Comparison of ENCODE assay signal across 20 cellular contexts in genomic region chr1:6421266-6421665, GRCh38. TPM values are rescaled to one million over a fixed set of nuclear protein-coding genes. Genes with fewer than 3 reads are reported as not detected.
DNase-seq lines count a peak whose midpoint lies in the region; ATAC-seq and TF ChIP-seq lines count a peak whose summit lies in the region.
"Had no signal": no experiment of that assay in that cellular context is flagged by ENCODE, and none has a peak within 500 bp of the region (broad histone marks: within the 10 kb centered on the region; RNA-seq: fewer than 3 reads in every experiment).

No MANE protein-coding gene starts in this region.

- no peak for TF ChIP-seq CTCF in osteoblast (IDR thresholded peaks at IDR 0.05; ENCODE audit: extremely low read depth, low read depth, low read length)
- TF ChIP-seq CTCF in mucosa of descending colon (IDR thresholded peaks at IDR 0.05): no peak

- H3K9me3 Mint-ChIP-seq in IgD-negative memory B cell: no peaks in the 10 kb centered on the region
- H3K9me3 Mint-ChIP-seq in effector memory CD8-positive, alpha-beta T cell: no peaks in the 10 kb centered on the region
- H3K9me3 Mint-ChIP-seq: CD8-positive, alpha-beta T cell had no signal

- H3K4me3 Mint-ChIP-seq in IgD-negative memory B cell: peak overlapping the region; percentile 20 to 78 (median 36)
- H3K4me3 Mint-ChIP-seq in effector memory CD8-positive, alpha-beta T cell: peak overlapping the region; percentile 37 to 73
- H3K4me3 Mint-ChIP-seq: CD8-positive, alpha-beta T cell had no signal

- ATAC-seq in effector memory CD8-positive, alpha-beta T cell (replicated peaks): no peak
- no peak for ATAC-seq in mucosa of descending colon
- ATAC-seq: CD8-positive, alpha-beta T cell had no signal

- H3K36me3 ChIP-seq in osteoblast (ENCODE audit: insufficient read depth, low read length): no peaks in the 10 kb centered on the region
- H3K36me3 ChIP-seq in HAP-1 (replicated peaks): no peaks in the 10 kb centered on the region
- no peaks in the 10 kb centered on the region for H3K36me3 ChIP-seq in mucosa of descending colon (ENCODE audit: low read depth)

- no peak overlapping the region for H3K27ac Mint-ChIP-seq in IgD-negative memory B cell
- H3K27ac Mint-ChIP-seq in effector memory CD8-positive, alpha-beta T cell: no peak overlapping the region
- H3K27ac Mint-ChIP-seq: CD8-positive, alpha-beta T cell had no signal

- H4K20me1 ChIP-seq in osteoblast (ENCODE audit: insufficient read depth, low read length): peaks cover 6% of the 10 kb centered on the region

- H3K4me3 ChIP-seq in osteoblast (ENCODE audit: insufficient read depth, low read length): no peak overlapping the region
- H3K4me3 ChIP-seq in HAP-1: no peak overlapping the region
- no peak overlapping the region for H3K4me3 ChIP-seq in mucosa of descending colon
- H3K4me3 ChIP-seq: SK-N-MC had no signal

- H3K4me1 ChIP-seq in osteoblast (ENCODE audit: insufficient read depth, low read length): peaks cover 8% of the 10 kb centered on the region
- H3K4me1 ChIP-seq in HAP-1: peaks cover 10% of the 10 kb centered on the region
- peaks cover 47% of the 10 kb centered on the region for H3K4me1 ChIP-seq in mucosa of descending colon (ENCODE audit: low read depth)

- H3K36me3 Mint-ChIP-seq in IgD-negative memory B cell: no peaks in the 10 kb centered on the region
- peaks cover 10% of the 10 kb centered on the region for H3K36me3 Mint-ChIP-seq in effector memory CD8-positive, alpha-beta T cell (ENCODE audit: insufficient read depth)
- H3K36me3 Mint-ChIP-seq: CD8-positive, alpha-beta T cell had no signal

- no peaks in the 10 kb centered on the region for H3K79me2 ChIP-seq in osteoblast (ENCODE audit: insufficient read depth, low read length)

- intact Hi-C loops in mucosa of descending colon (cut with DNase I, micrococcal nuclease): no loop called here

- in situ Hi-C loops in HAP-1 (cut with MboI; ENCODE audit: low sequenced_read_pairs): no loop called here

- H3K27ac ChIP-seq in osteoblast (ENCODE audit: low read depth, low read length): no peak overlapping the region
- H3K27ac ChIP-seq: 22Rv1, SK-N-MC had no signal

- H3K4me1 Mint-ChIP-seq in IgD-negative memory B cell: peaks cover 1 to 8% (median 4%) of the 10 kb centered on the region in 3 donors
- H3K4me1 Mint-ChIP-seq in effector memory CD8-positive, alpha-beta T cell (ENCODE audit: low read depth in 2 of 2): peaks cover 10 to 15% of the 10 kb centered on the region in 2 donors

- DNase-seq in DMS 273 treated with DMSO at 0.1 percent for 48 hours (lab: John Stamatoyannopoulos, UW) (peak; percentile 20), DMS 273 (lab: John Stamatoyannopoulos, UW; ENCODE audit: unreplicated experiment) (no peak), osteoblast (ENCODE audit: insufficient read length, low spot score, missing footprints) (peak; percentile 83), HAP-1 (ENCODE audit: low spot score in 2 of 2) (no peak), Kasumi-1 (lab: John Stamatoyannopoulos, UW) (no peak), mucosa of descending colon (no peak)
- no peak for DNase-seq in effector memory CD8-positive, alpha-beta T cell
- DNase-seq: ACHN; C1 segment of cervical spinal cord; CD8-positive, alpha-beta T cell; NCI-H1105 treated with DMSO at 0.1 percent for 48 hours; NCI-H2029 treated with DMSO at 0.1 percent for 48 hours; NCI-H345; RPMI8226; SHP77 treated with DMSO at 0.1 percent for 48 hours; SW 1271 had no signal

- no peak overlapping the region for H3K4me2 ChIP-seq in osteoblast (ENCODE audit: insufficient read depth, low read length)

- H3K27me3 Mint-ChIP-seq in IgD-negative memory B cell: peaks cover 55% of the 10 kb centered on the region
- H3K27me3 Mint-ChIP-seq in effector memory CD8-positive, alpha-beta T cell: peaks cover 47 to 85% of the 10 kb centered on the region in 2 donors

- no peak overlapping the region for H2AFZ ChIP-seq in osteoblast (ENCODE audit: low read length)

- H3K9me3 ChIP-seq in osteoblast (ENCODE audit: low read depth, low read length) (no peaks in the 10 kb centered on the region), HAP-1 (no peaks in the 10 kb centered on the region), mucosa of descending colon (no peaks in the 10 kb centered on the region)

- H3K27me3 ChIP-seq in osteoblast (ENCODE audit: insufficient read depth, low read length) (peaks cover 91% of the 10 kb centered on the region), HAP-1 (ENCODE audit: low read depth) (peaks cover 29% of the 10 kb centered on the region)

RNA-seq across cellular contexts. Expression of gene HES2, which starts 1.5 kb away (rescaled TPM):
- polyA plus RNA-seq in IgD-negative memory B cell: not detected
- total RNA-seq in osteoblast (not detected in 2 replicates), mucosa of descending colon (10 to 100 TPM in 2 of 3 donors, 1 to 10 TPM in 1; 8.6 to 23.0 (median 22.4) TPM)
- total RNA-seq: CD8-positive, alpha-beta T cell; Daoy had no signal

RNA-seq across cellular contexts. Expression of gene ESPN, which starts 3.3 kb away (rescaled TPM):
- polyA plus RNA-seq in IgD-negative memory B cell: not detected
- not detected in 2 replicates for total RNA-seq in osteoblast
- 100 to 1,000 TPM in 2 of 3 donors, 10 to 100 TPM in 1; 65.7 to 137 (median 124) TPM for total RNA-seq in mucosa of descending colon
- total RNA-seq: Daoy had no signal

RNA-seq across cellular contexts. Expression of gene ACOT7, which starts 27.7 kb away (rescaled TPM):
- polyA plus RNA-seq in IgD-negative memory B cell: 3.8 TPM
- total RNA-seq in osteoblast (9.1 and 10.9 TPM in 2 replicates), mucosa of descending colon (10 to 100 TPM; 37.9 to 60.1 (median 42.7) TPM)

RNA-seq across cellular contexts. Expression of gene TNFRSF25, which starts 44.7 kb away (rescaled TPM):
- 2.3 TPM for polyA plus RNA-seq in IgD-negative memory B cell
- total RNA-seq in osteoblast: 3.3 and 5.0 TPM in 2 replicates
- total RNA-seq in mucosa of descending colon: 10 to 100 TPM; 18.3 to 45.1 (median 35.3) TPM

Comparison
In these comparisons a context has a peak if more than half of its experiments do, and no peak if none do; other contexts are left out.
1. DNase-seq: peak in DMS 273 treated with DMSO at 0.1 percent for 48 hours (single experiment) and osteoblast (single experiment); none in DMS 273 (single experiment), effector memory CD8-positive, alpha-beta T cell (0 of 3), HAP-1 (0 of 2), Kasumi-1 (0 of 2) and mucosa of descending colon (0 of 3).
2. RNA of gene ESPN, which starts 3.3 kb away (total RNA-seq): 65.7 to 137 TPM in mucosa of descending colon; not detected in osteoblast; every median in the first group is over 10 times any median in the second.